ENCODE assay signal across 31 cellular contexts in the genomic region with DNA sequence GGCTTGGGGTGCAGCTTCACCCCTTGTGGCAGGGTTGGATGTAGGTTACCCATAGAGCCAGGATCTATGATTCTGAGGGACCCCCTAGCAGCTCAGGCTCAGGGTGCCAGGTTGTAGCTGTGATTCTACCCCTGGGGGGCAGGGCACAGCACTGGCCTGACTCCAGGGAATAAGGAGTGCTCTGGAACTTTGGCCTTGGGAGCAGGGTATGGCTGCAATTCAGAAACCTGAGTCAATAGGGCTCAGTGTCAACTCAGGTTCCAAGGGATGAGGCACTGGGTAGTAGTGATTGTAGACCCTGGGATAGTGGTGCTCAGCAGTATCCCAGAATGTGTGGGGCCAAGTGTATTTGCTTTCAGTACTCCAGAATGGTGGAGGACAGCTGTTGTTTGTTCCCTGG. TPM values are rescaled to one million over a fixed set of nuclear protein-coding genes. Genes with fewer than 3 reads are reported as not detected.
DNase-seq lines count a peak whose midpoint lies in the region; ATAC-seq, FAIRE-seq and TF ChIP-seq lines count a peak whose summit lies in the region.
"Had no signal": no experiment of that assay in that cellular context is flagged by ENCODE, and none has a peak within 500 bp of the region (broad histone marks: within the 10 kb centered on the region; RNA-seq: fewer than 3 reads in every experiment).

No MANE protein-coding gene starts in this region.

- H3K27ac ChIP-seq in liver (ENCODE audit: low read depth in 1 of 2, low read length in 2 of 2) (no peak overlapping the region), HepG2 (ENCODE audit: extremely low read length, insufficient read depth, low read length) (no peak overlapping the region), coronary artery (peak overlapping the region; percentile 36 to 71), right lobe of liver (no peak overlapping the region)
- H3K27ac ChIP-seq: BLaER1 had no signal

- ATAC-seq in HepG2: no peak
- peak in 3 of 4 donors; percentile 38 to 67 (median 38) for ATAC-seq in right lobe of liver
- ATAC-seq: GM12878 had no signal

- H3K4me3 ChIP-seq in liver (ENCODE audit: low read depth in 1 of 3, low read length in 3 of 3): no peak overlapping the region
- H3K4me3 ChIP-seq in HepG2 (replicated peaks in 1 of 3; ENCODE audit: insufficient read depth in 1 of 3, low read depth in 2 of 3, low read length in 3 of 3): no peak overlapping the region
- peak overlapping the region; percentile 46 for H3K4me3 ChIP-seq in coronary artery
- no peak overlapping the region for H3K4me3 ChIP-seq in right lobe of liver
- H3K4me3 ChIP-seq: BLaER1, GM12878 had no signal

- TF ChIP-seq EP300 in HepG2 (IDR thresholded peaks at IDR 0.05; ENCODE audit: low read depth in 2 of 2, low read length in 2 of 2): no peak
- TF ChIP-seq EP300 in HepG2 (CRISPR knock-in tag; IDR thresholded peaks at IDR 0.05; ENCODE audit: borderline replicate concordance): no peak

- TF ChIP-seq POLR2A in HepG2 (IDR thresholded peaks at IDR 0.05; ENCODE audit: insufficient read depth in 1 of 2, low read depth in 2 of 2, low read length in 2 of 2) (no peak), right lobe of liver (IDR thresholded peaks at IDR 0.05) (no peak)

- CTCF ChIA-PET in HepG2 (lab: Yijun Ruan, JAX; ENCODE audit: low intra/inter-chr PET ratio, low total read pairs): no interaction called here

- H3K9me3 ChIP-seq in liver (ENCODE audit: control insufficient read depth in 4 of 4, low read length in 3 of 4): peaks cover 2 to 11% (median 7%) of the 10 kb centered on the region in 4 donors
- H3K9me3 ChIP-seq in HepG2 (ENCODE audit: low read length): peaks cover 23% of the 10 kb centered on the region
- peaks cover 0 to 5% (median 0%) of the 10 kb centered on the region in 4 donors for H3K9me3 ChIP-seq in right lobe of liver
- H3K9me3 ChIP-seq: BE2C had no signal

- TF ChIP-seq CTCF in liver (IDR thresholded peaks at IDR 0.05; ENCODE audit: low read depth, low read length, missing input control) (no peak), HepG2 (CRISPR knock-in tag; IDR thresholded peaks at IDR 0.05) (no peak), coronary artery (IDR thresholded peaks at IDR 0.05) (no peak), right lobe of liver (IDR thresholded peaks at IDR 0.05) (no peak)

- peaks cover 0 to 10% (median 0%) of the 10 kb centered on the region in 4 donors for H3K4me1 ChIP-seq in liver (ENCODE audit: control insufficient read depth in 4 of 4, insufficient read depth in 4 of 4, low read length in 3 of 4)
- H3K4me1 ChIP-seq in HepG2 (ENCODE audit: insufficient read depth, low read length): no peaks in the 10 kb centered on the region
- H3K4me1 ChIP-seq in right lobe of liver: no peaks in the 10 kb centered on the region
- H3K4me1 ChIP-seq: BE2C had no signal

- no TSS peak for BruUV-seq in HepG2 (replicated peaks; lab: Mats Ljungman, UMichigan)

- H2AFZ ChIP-seq in HepG2 (ENCODE audit: low read length): no peak overlapping the region

- no peak for FAIRE-seq in HepG2 (lab: Jason Lieb, UNC)
- FAIRE-seq: A204.1, GM12878, GM12892, GM18507 had no signal

- H3K36me3 ChIP-seq in liver (ENCODE audit: control insufficient read depth in 4 of 4, insufficient read depth in 3 of 4, low read depth in 1 of 4, low read length in 3 of 4) (no peaks in the 10 kb centered on the region), HepG2 (replicated peaks in 1 of 2; ENCODE audit: control insufficient read depth in 1 of 2, insufficient read depth in 2 of 2, low read length in 2 of 2) (no peaks in the 10 kb centered on the region), right lobe of liver (no peaks in the 10 kb centered on the region)
- H3K36me3 ChIP-seq: BE2C, BLaER1 had no signal

- H3K27me3 ChIP-seq in liver (ENCODE audit: control insufficient read depth in 4 of 4, insufficient read depth in 4 of 4, low read length in 3 of 4) (peaks cover 0 to 2% (median 0%) of the 10 kb centered on the region in 4 donors), HepG2 (ENCODE audit: control insufficient read depth in 1 of 2, insufficient read depth in 2 of 2, low read length in 2 of 2) (no peaks in the 10 kb centered on the region; a peak in 1 of 5 replicates), right lobe of liver (no peaks in the 10 kb centered on the region)
- H3K27me3 ChIP-seq: BE2C, BLaER1 had no signal

- no peaks in the 10 kb centered on the region for H3K79me2 ChIP-seq in HepG2 (ENCODE audit: insufficient read depth, low read length)

- DNase-seq in HepG2 (ENCODE audit: low spot score) (no peak), coronary artery (ENCODE audit: low spot score) (no peak), right lobe of liver (peak in 1 of 3 donors; percentile 47), ureter (ENCODE audit: low spot score) (no peak), head of caudate nucleus (no peak)
- DNase-seq in effector CD4-positive, alpha-beta T cell: no peak
- DNase-seq: 8988T; ACHN; BE2C; C1 segment of cervical spinal cord; CD4-positive, alpha-beta memory T cell; CD4-positive, CD25-positive, alpha-beta regulatory T cell; CD8-positive, alpha-beta memory T cell; COR-L47; DMS 273 treated with DMSO at 0.1 percent for 48 hours; DMS153; DMS53; DMS79; DND-41; EL; GDM1 had no signal

- in situ Hi-C loops in HepG2 (cut with HindIII; ENCODE audit: extremely low pct_ligation_motif_present, low pct_unique_long_range_greater_than_20kb): no loop called here

- H3K9ac ChIP-seq in liver (ENCODE audit: low read depth in 1 of 2, low read length in 2 of 2): no peak overlapping the region
- H3K9ac ChIP-seq in HepG2 (ENCODE audit: insufficient read depth, low read depth, low read length): no peak overlapping the region
- H3K9ac ChIP-seq: BLaER1 had no signal

- no peak overlapping the region for H3K4me2 ChIP-seq in HepG2 (ENCODE audit: low read depth, low read length)

- TF ChIP-seq RAD21 in liver (IDR thresholded peaks at IDR 0.05): no peak
- TF ChIP-seq RAD21 in HepG2 (CRISPR knock-in tag; IDR thresholded peaks at IDR 0.05): no peak

- intact Hi-C loops in HepG2 (cut with micrococcal nuclease; ENCODE audit: unreplicated experiment): no loop called here
- intact Hi-C loops in right lobe of liver (cut with DNase I): no loop called here
- intact Hi-C loops in head of caudate nucleus (cut with DNase I): no loop called here

- H4K20me1 ChIP-seq in HepG2 (ENCODE audit: insufficient read depth, low read length): no peaks in the 10 kb centered on the region
- H4K20me1 ChIP-seq: BLaER1 had no signal

- POLR2A ChIA-PET in HepG2 (lab: Yijun Ruan, JAX): no interaction called here

RNA-seq across cellular contexts. Expression of a gene that starts 8.6 kb away (rescaled TPM):
- total RNA-seq in liver (under 1 TPM in 1 of 2 donors, not detected in 1; 0.33 TPM), HepG2 (2016; rRNA removed; fragmentation: Illumina TruSeq; extraction: Trizol) (not detected in 2 replicates), right lobe of liver (under 1 TPM in 4 of 6 experiments, not detected in 2; 0.20 to 0.33 (median 0.28) TPM), ureter (14.9 TPM)
- polyA plus RNA-seq in liver (under 1 TPM; 0.22 to 0.42 TPM), HepG2 (2011; rRNA removed) (not detected in 2 replicates)
- not detected in 2 replicates for total RNA-seq in HepG2 (2016; cell fraction: cytosol; rRNA removed; fragmentation: Illumina TruSeq; extraction: Trizol; ENCODE audit: low read depth)
- not detected in 2 replicates for total RNA-seq in HepG2 (2016; cell fraction: insoluble cytoplasmic fraction; rRNA removed; fragmentation: Illumina TruSeq; extraction: Trizol)
- total RNA-seq in HepG2 (2016; cell fraction: membrane; rRNA removed; fragmentation: Illumina TruSeq; extraction: Trizol): not detected in 2 replicates
- total RNA-seq in HepG2 (2016; cell fraction: nucleus; rRNA removed; fragmentation: Illumina TruSeq; extraction: Trizol): not detected in 2 replicates
- polyA plus RNA-seq in HepG2 (2011; cell fraction: cytosol; rRNA removed): not detected in 2 replicates
- not detected in 2 replicates for polyA plus RNA-seq in HepG2 (2011; cell fraction: nucleus; rRNA removed)
- not detected in 2 replicates for polyA plus RNA-seq in HepG2 (2012)
- polyA plus RNA-seq in HepG2 (2016; cell fraction: cytosol; fragmentation: Illumina TruSeq; extraction: Trizol; ENCODE audit: low read depth): not detected in 2 replicates
- polyA plus RNA-seq in HepG2 (2016; cell fraction: insoluble cytoplasmic fraction; fragmentation: Illumina TruSeq; extraction: Trizol; ENCODE audit: low read depth): not detected in 2 replicates
- not detected in 2 replicates for polyA plus RNA-seq in HepG2 (2016; cell fraction: membrane; fragmentation: Illumina TruSeq; extraction: Trizol; ENCODE audit: low read depth)
- not detected in 2 replicates for polyA plus RNA-seq in HepG2 (2016; cell fraction: nucleus; fragmentation: Illumina TruSeq; extraction: Trizol; ENCODE audit: insufficient read depth, low read depth)
- polyA minus RNA-seq in HepG2 (2011; rRNA and poly(A)+ RNA removed; ENCODE audit: low replicate concordance): not detected in 2 replicates
- polyA minus RNA-seq in HepG2 (2011; cell fraction: cytosol; rRNA and poly(A)+ RNA removed): not detected in 2 replicates
- polyA minus RNA-seq in HepG2 (2011; cell fraction: nucleus; rRNA and poly(A)+ RNA removed): not detected in 2 replicates
- total RNA-seq: CD4-positive, alpha-beta memory T cell; CD4-positive, CD25-positive, alpha-beta regulatory T cell; CD8-positive, alpha-beta memory T cell; Daoy; G401; GM12878 had no signal
- polyA plus RNA-seq: AG04450; CD14-positive monocyte; CD4-positive, alpha-beta memory T cell; CD4-positive, CD25-positive, alpha-beta regulatory T cell; CD8-positive, alpha-beta memory T cell had no signal

RNA-seq across cellular contexts. Expression of a gene that starts 49.9 kb away (rescaled TPM):
- total RNA-seq in liver: 10 to 100 TPM; 18.6 to 25.9 TPM
- polyA plus RNA-seq in liver: 10 to 100 TPM; 13.1 to 16.9 TPM
- total RNA-seq in HepG2 (2016; rRNA removed; fragmentation: Illumina TruSeq; extraction: Trizol): 16.3 and 24.7 TPM in 2 replicates
- total RNA-seq in HepG2 (2016; cell fraction: cytosol; rRNA removed; fragmentation: Illumina TruSeq; extraction: Trizol; ENCODE audit: low read depth): 1.4 and 2.9 TPM in 2 replicates
- total RNA-seq in HepG2 (2016; cell fraction: insoluble cytoplasmic fraction; rRNA removed; fragmentation: Illumina TruSeq; extraction: Trizol): 15.5 and 23.9 TPM in 2 replicates
- total RNA-seq in HepG2 (2016; cell fraction: membrane; rRNA removed; fragmentation: Illumina TruSeq; extraction: Trizol): 4.3 and 5.0 TPM in 2 replicates
- total RNA-seq in HepG2 (2016; cell fraction: nucleus; rRNA removed; fragmentation: Illumina TruSeq; extraction: Trizol): 33.4 and 33.5 TPM in 2 replicates
- polyA plus RNA-seq in HepG2 (2011; rRNA removed): 7.4 and 8.8 TPM in 2 replicates
- polyA plus RNA-seq in HepG2 (2011; cell fraction: cytosol; rRNA removed): 2.1 and 4.2 TPM in 2 replicates
- 6.8 and 8.2 TPM in 2 replicates for polyA plus RNA-seq in HepG2 (2011; cell fraction: nucleus; rRNA removed)
- polyA plus RNA-seq in HepG2 (2012): 14.8 and 22.3 TPM in 2 replicates
- polyA plus RNA-seq in HepG2 (2016; cell fraction: cytosol; fragmentation: Illumina TruSeq; extraction: Trizol; ENCODE audit: low read depth): 0.82 and 0.85 TPM in 2 replicates
- polyA plus RNA-seq in HepG2 (2016; cell fraction: insoluble cytoplasmic fraction; fragmentation: Illumina TruSeq; extraction: Trizol; ENCODE audit: low read depth): 11.1 and 11.4 TPM in 2 replicates
- polyA plus RNA-seq in HepG2 (2016; cell fraction: membrane; fragmentation: Illumina TruSeq; extraction: Trizol; ENCODE audit: low read depth): 1.7 and 2.2 TPM in 2 replicates
- 35.0 and 36.6 TPM in 2 replicates for polyA plus RNA-seq in HepG2 (2016; cell fraction: nucleus; fragmentation: Illumina TruSeq; extraction: Trizol; ENCODE audit: insufficient read depth, low read depth)
- polyA minus RNA-seq in HepG2 (2011; rRNA and poly(A)+ RNA removed; ENCODE audit: low replicate concordance): 2.5 and 3.2 TPM in 2 replicates
- polyA minus RNA-seq in HepG2 (2011; cell fraction: cytosol; rRNA and poly(A)+ RNA removed): 10.5 and 11.4 TPM in 2 replicates
- polyA minus RNA-seq in HepG2 (2011; cell fraction: nucleus; rRNA and poly(A)+ RNA removed): 19.5 and 20.1 TPM in 2 replicates
- total RNA-seq in right lobe of liver: 10 to 100 TPM; 15.1 to 17.5 (median 15.9) TPM
- 39.6 TPM for total RNA-seq in ureter

Comparison
In these comparisons a context has a peak if more than half of its experiments do, and no peak if none do; other contexts are left out.
1. H3K27ac ChIP-seq: peak in coronary artery (2 of 2); none in liver (0 of 2), HepG2 (single experiment) and right lobe of liver (0 of 3).
2. RNA of a gene that starts 8.6 kb away (total RNA-seq): 14.9 TPM in ureter (single experiment); 0.33 TPM in liver, 0.20 to 0.33 TPM in right lobe of liver and not detected in HepG2; every median in the first group is over 10 times any median in the second.